ENCODE assay signal across 7 cellular contexts in the genomic region with DNA sequence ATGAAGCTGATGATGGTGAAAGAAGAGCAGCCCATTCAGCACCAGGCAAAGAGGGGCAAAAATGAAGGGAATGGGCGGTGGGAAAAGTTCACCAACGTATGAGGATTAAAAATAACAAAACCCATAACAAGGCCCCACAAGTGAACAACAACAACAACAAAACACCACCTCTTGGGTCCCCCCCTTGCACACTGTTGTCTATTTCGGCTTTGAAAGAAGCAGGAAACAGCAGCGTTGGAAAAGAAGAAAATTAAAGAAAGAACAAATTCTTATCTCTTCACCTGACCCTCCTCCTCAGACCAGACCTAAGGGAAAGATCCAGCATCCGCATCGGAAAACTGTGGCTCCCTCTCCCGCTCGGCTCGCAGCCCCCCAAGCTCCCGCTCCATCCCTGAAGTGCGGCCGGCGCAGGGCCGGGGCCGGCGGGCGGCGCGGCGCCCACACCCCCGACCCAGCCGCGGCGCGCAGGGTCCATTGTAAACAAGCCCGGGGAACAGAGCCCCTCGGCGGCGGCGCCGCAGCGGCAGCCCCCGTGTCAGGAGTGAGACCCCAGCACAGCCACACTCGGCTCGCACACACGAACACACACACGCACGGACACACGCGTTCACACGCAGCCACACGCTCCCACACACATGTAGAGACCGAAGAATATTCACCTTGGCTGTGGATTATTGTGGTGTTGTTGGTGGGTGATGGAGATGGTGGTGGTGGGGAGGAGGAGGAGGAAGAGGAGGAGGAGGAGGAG. TPM values are rescaled to one million over a fixed set of nuclear protein-coding genes. Genes with fewer than 3 reads are reported as not detected.
DNase-seq lines count a peak whose midpoint lies in the region; ATAC-seq, FAIRE-seq and TF ChIP-seq lines count a peak whose summit lies in the region.

No MANE protein-coding gene starts in this region.

- H3K9ac ChIP-seq in MM.1S (ENCODE audit: low read length) (peak overlapping the region; percentile 100), kidney (ENCODE audit: low read length in 2 of 2) (peak overlapping the region; percentile 74 to 86)

- H3K27me3 ChIP-seq in MM.1S (replicated peaks; ENCODE audit: insufficient read depth, low read length): no peaks in the 10 kb centered on the region

- peak; percentile 2 for ATAC-seq in GM18907 (IDR thresholded peaks at IDR 0.05; ENCODE audit: unreplicated experiment)

- H2AFZ ChIP-seq in MM.1S (ENCODE audit: low read length): peak overlapping the region; percentile 57

- H3K9me2 ChIP-seq in MM.1S (replicated peaks; ENCODE audit: insufficient read depth, low read length): no peaks in the 10 kb centered on the region

- H3F3A ChIP-seq in MM.1S (ENCODE audit: insufficient read depth, low read length): peaks cover 38% of the 10 kb centered on the region

- peak overlapping the region; percentile 99 to 100 (median 100) for H3K27ac Mint-ChIP-seq in brain
- peak overlapping the region; percentile 100 for H3K27ac Mint-ChIP-seq in stimulated activated naive CD8-positive, alpha-beta T cell treated with anti-CD3 and anti-CD28 coated beads, Interleukin-15, Interleukin-2, amounts not matched to agents 100 ng/mL and 50 ng/mL, for 24 hours

- H3K4me3 Mint-ChIP-seq in brain: peak overlapping the region; percentile 94 to 99 (median 94)
- H3K4me3 Mint-ChIP-seq in stimulated activated naive CD8-positive, alpha-beta T cell treated with anti-CD3 and anti-CD28 coated beads, Interleukin-15, Interleukin-2, amounts not matched to agents 100 ng/mL and 50 ng/mL, for 24 hours: peak overlapping the region; percentile 93

- H3K36me3 Mint-ChIP-seq in brain: peaks cover 20% of the 10 kb centered on the region
- peaks cover 18% of the 10 kb centered on the region for H3K36me3 Mint-ChIP-seq in stimulated activated naive CD8-positive, alpha-beta T cell treated with anti-CD3 and anti-CD28 coated beads, Interleukin-15, Interleukin-2, amounts not matched to agents 100 ng/mL and 50 ng/mL, for 24 hours (ENCODE audit: low read depth)

- DNase-seq in MM.1S: peak; percentile 13
- DNase-seq in kidney: peak; percentile 83
- DNase-seq in glomerular visceral epithelial cell (ENCODE audit: extremely low spot score): no peak
- DNase-seq in globus pallidus (ENCODE audit: low spot score): no peak

- FAIRE-seq in kidney (lab: Jason Lieb, UNC): no peak

- H3K9me3 ChIP-seq in MM.1S (replicated peaks; ENCODE audit: insufficient read depth, low read length): no peaks in the 10 kb centered on the region
- no peaks in the 10 kb centered on the region for H3K9me3 ChIP-seq in kidney (ENCODE audit: control insufficient read depth in 1 of 2, low read length in 2 of 2)

- 0 out of 2 replicates have a peak, but pooled peaks cover 5% of the 10 kb centered on the region for H4K20me1 ChIP-seq in MM.1S (ENCODE audit: insufficient read depth, low read length)

- intact Hi-C loops in kidney (cut with DNase I): no loop called here

- H3K27ac ChIP-seq in MM.1S (ENCODE audit: low read length) (peak overlapping the region; percentile 99), kidney (ENCODE audit: low read depth in 2 of 2, low read length in 2 of 2) (peak overlapping the region; percentile 100)

- peaks cover 0 to 6% (median 0%) of the 10 kb centered on the region in 5 experiments for H3K9me3 Mint-ChIP-seq in brain
- H3K9me3 Mint-ChIP-seq in stimulated activated naive CD8-positive, alpha-beta T cell treated with anti-CD3 and anti-CD28 coated beads, Interleukin-15, Interleukin-2, amounts not matched to agents 100 ng/mL and 50 ng/mL, for 24 hours: no peaks in the 10 kb centered on the region

- H3K4me1 Mint-ChIP-seq in brain: peaks cover 70% of the 10 kb centered on the region
- peaks cover 66% of the 10 kb centered on the region for H3K4me1 Mint-ChIP-seq in stimulated activated naive CD8-positive, alpha-beta T cell treated with anti-CD3 and anti-CD28 coated beads, Interleukin-15, Interleukin-2, amounts not matched to agents 100 ng/mL and 50 ng/mL, for 24 hours (ENCODE audit: low read depth)

- H3K36me3 ChIP-seq in MM.1S (replicated peaks; ENCODE audit: insufficient read depth, low read length) (no peaks in the 10 kb centered on the region), kidney (ENCODE audit: control insufficient read depth in 1 of 2, insufficient read depth in 2 of 2, low read length in 2 of 2) (no peaks in the 10 kb centered on the region)

- H3K4me1 ChIP-seq in MM.1S (ENCODE audit: low read length) (peaks cover 23% of the 10 kb centered on the region), kidney (ENCODE audit: control insufficient read depth in 1 of 2, insufficient read depth in 1 of 2, low read depth in 1 of 2, low read length in 2 of 2) (peaks cover 6 to 9% of the 10 kb centered on the region in 2 donors)

- H3K27me3 Mint-ChIP-seq in brain: peaks cover 10% of the 10 kb centered on the region
- H3K27me3 Mint-ChIP-seq in stimulated activated naive CD8-positive, alpha-beta T cell treated with anti-CD3 and anti-CD28 coated beads, Interleukin-15, Interleukin-2, amounts not matched to agents 100 ng/mL and 50 ng/mL, for 24 hours: no peaks in the 10 kb centered on the region

- H3K4me3 ChIP-seq in MM.1S (ENCODE audit: low read length) (peak overlapping the region; percentile 97), kidney (ENCODE audit: low read length in 2 of 2) (peak overlapping the region; percentile 95 to 96)

- H3K79me2 ChIP-seq in MM.1S (ENCODE audit: low read length): peaks cover 38% of the 10 kb centered on the region

- H3K4me2 ChIP-seq in MM.1S (ENCODE audit: low read depth, low read length): peak overlapping the region; percentile 83

- TF ChIP-seq CTCF in MM.1S (IDR thresholded peaks at IDR 0.05; ENCODE audit: low read length) (no peak), brain (conservative IDR thresholded peaks at IDR 0.05) (no peak), kidney (IDR thresholded peaks at IDR 0.05; ENCODE audit: borderline replicate concordance, extremely low read depth, insufficient read depth) (no peak)

RNA-seq across cellular contexts. Expression of gene RFX3, which starts 0.5 kb away (rescaled TPM):
- polyA plus RNA-seq in brain (ENCODE audit: insufficient read depth, low read depth, low replicate concordance): 8.2 TPM
- total RNA-seq in kidney: 17.8 TPM
- 1.6 TPM for polyA plus RNA-seq in kidney (ENCODE audit: insufficient read depth, low read depth, low replicate concordance)

Comparison
In these comparisons a context has a peak if more than half of its experiments do, and no peak if none do; other contexts are left out.
1. DNase-seq: peak in MM.1S (single experiment) and kidney (single experiment); none in glomerular visceral epithelial cell (single experiment) and globus pallidus (single experiment).